Comparison of ENCODE assay signal across 19 cellular contexts in the genomic region with DNA sequence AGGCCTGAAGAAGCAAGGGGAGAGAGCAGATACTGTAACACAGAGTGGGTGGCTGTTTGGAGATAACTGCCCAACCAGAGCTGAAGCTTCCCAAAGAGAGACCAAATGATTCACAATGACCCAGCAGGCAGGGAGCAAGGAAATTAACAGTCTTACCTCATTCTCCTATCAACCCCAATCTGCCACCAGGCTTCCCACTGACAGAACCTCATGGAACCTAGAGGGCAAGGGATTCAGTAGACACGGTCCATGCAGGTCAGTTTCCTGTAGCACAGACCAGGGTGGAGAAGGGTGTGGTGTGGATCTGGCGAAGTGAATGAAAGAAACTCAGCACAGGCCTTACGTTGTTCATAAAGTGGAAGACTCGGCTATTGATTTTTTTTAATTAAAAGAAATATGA.
A peak's percentile ranks its signal among the peaks of the same experiment; 100 is the strongest.
DNase-seq lines count a peak whose midpoint lies in the region; ATAC-seq and TF ChIP-seq lines count a peak whose summit lies in the region.
"Had no signal": no experiment of that assay in that cellular context is flagged by ENCODE, and none has a peak within 500 bp of the region (broad histone marks: within the 10 kb centered on the region; RNA-seq: fewer than 3 reads in every experiment).

No MANE protein-coding gene starts in this region.

- no peaks in the 10 kb centered on the region for H3K27me3 Mint-ChIP-seq in endodermal cell (ENCODE audit: insufficient read depth)

- peak; percentile 4 for DNase-seq in ELF-1 (ENCODE audit: low read depth, low spot score)
- peak; percentile 14 for DNase-seq in NCI-H146 treated with DMSO at 0.1 percent for 48 hours (lab: John Stamatoyannopoulos, UW; ENCODE audit: unreplicated experiment)
- DNase-seq in endodermal cell, result peak; percentile 60
- no peak for DNase-seq in NCI-H1436 treated with DMSO at 0.1 percent for 48 hours (lab: John Stamatoyannopoulos, UW)
- no peak for DNase-seq in left lung
- DNase-seq in NCI-H69 (lab: John Stamatoyannopoulos, UW), result no peak
- DNase-seq: COR-L47, MV-4-11, NCI-H1436, NCI-H2107, NCI-H345, NCI-H748 treated with DMSO at 0.1 percent for 48 hours, SK-N-SH had no signal

- H3K4me3 ChIP-seq in endodermal cell (ENCODE audit: low read length), result no peak overlapping the region
- peak overlapping the region; percentile 21 to 58 (median 24) for H3K4me3 ChIP-seq in liver (ENCODE audit: low read depth in 1 of 3, low read length in 3 of 3)
- H3K4me3 ChIP-seq in left lung, result no peak overlapping the region
- H3K4me3 ChIP-seq: HAP-1 had no signal

- no peak overlapping the region for H3K4me3 Mint-ChIP-seq in endodermal cell
- H3K4me3 Mint-ChIP-seq: IgD-negative memory B cell had no signal

- peaks cover 5% of the 10 kb centered on the region for H3K9me3 Mint-ChIP-seq in endodermal cell

- ATAC-seq in left lung (no peak), HG03039 (IDR thresholded peaks at IDR 0.05; ENCODE audit: unreplicated experiment) (no peak)
- ATAC-seq: Right ventricle myocardium inferior had no signal

- H3K27ac Mint-ChIP-seq in endodermal cell, result no peak overlapping the region
- H3K27ac Mint-ChIP-seq: IgD-negative memory B cell had no signal

- H3K9ac ChIP-seq in endodermal cell (ENCODE audit: extremely low read depth, low read length, poor library complexity, severe bottlenecking), result no peak overlapping the region
- H3K9ac ChIP-seq in liver (ENCODE audit: low read depth in 1 of 2, low read length in 2 of 2), result peak overlapping the region; percentile 56 to 94
- H3K9ac ChIP-seq: SK-N-SH had no signal

- H3K27ac ChIP-seq in endodermal cell (ENCODE audit: low read depth, low read length) (no peak overlapping the region), liver (ENCODE audit: low read depth in 1 of 2, low read length in 2 of 2) (peak overlapping the region; percentile 33 to 80), left lung (no peak overlapping the region)
- H3K27ac ChIP-seq: C4-2B had no signal

- H3K36me3 ChIP-seq in endodermal cell (ENCODE audit: control insufficient read depth, insufficient read depth, low read length) (no peaks in the 10 kb centered on the region), liver (ENCODE audit: control insufficient read depth in 4 of 4, insufficient read depth in 3 of 4, low read depth in 1 of 4, low read length in 3 of 4) (no peaks in the 10 kb centered on the region), left lung (no peaks in the 10 kb centered on the region)
- H3K36me3 ChIP-seq: HAP-1 had no signal

- peak in 1 of 2 donors; percentile 63 for TF ChIP-seq RAD21 in liver (IDR thresholded peaks at IDR 0.05)

- no peaks in the 10 kb centered on the region for H3K36me3 Mint-ChIP-seq in endodermal cell (ENCODE audit: low read depth)
- H3K36me3 Mint-ChIP-seq: IgD-negative memory B cell had no signal

- no peaks in the 10 kb centered on the region for H3K4me1 ChIP-seq in endodermal cell (ENCODE audit: control insufficient read depth, insufficient read depth, low read length)
- H3K4me1 ChIP-seq in liver (ENCODE audit: control insufficient read depth in 4 of 4, insufficient read depth in 4 of 4, low read length in 3 of 4), result peaks cover 5 to 51% (median 33%) of the 10 kb centered on the region in 4 donors
- no peaks in the 10 kb centered on the region for H3K4me1 ChIP-seq in left lung
- H3K4me1 ChIP-seq: HAP-1 had no signal

- 90% methylated on average over 2 of the region's 4 CpGs; no CpG with 5 or more reads in 1 of the 2 experiments for WGBS in endodermal cell (ENCODE audit: insufficient coverage in 1 of 2, insufficient read length in 1 of 2), 2 experiments
- 43% methylated on average over 4 of the region's 4 CpGs for WGBS in liver

- TF ChIP-seq CTCF in endodermal cell (conservative IDR thresholded peaks at IDR 0.05) (no peak), liver (IDR thresholded peaks at IDR 0.05; ENCODE audit: low read depth, low read length, missing input control) (no peak), left lung (IDR thresholded peaks at IDR 0.05) (no peak)

- H3K9me3 ChIP-seq in endodermal cell (ENCODE audit: control insufficient read depth, low read length) (peaks cover 8% of the 10 kb centered on the region), liver (ENCODE audit: control insufficient read depth in 4 of 4, low read length in 3 of 4) (no peaks in the 10 kb centered on the region), left lung (no peaks in the 10 kb centered on the region)
- H3K9me3 ChIP-seq: SK-N-SH had no signal

- intact Hi-C loops in left lung (cut with DNase I), result no loop called here

- H3K27me3 ChIP-seq in endodermal cell (ENCODE audit: control insufficient read depth, insufficient read depth, low read length, poor library complexity, severe bottlenecking) (no peaks in the 10 kb centered on the region), liver (ENCODE audit: control insufficient read depth in 4 of 4, insufficient read depth in 4 of 4, low read length in 3 of 4) (no peaks in the 10 kb centered on the region), left lung (no peaks in the 10 kb centered on the region)

- H3K4me1 Mint-ChIP-seq in endodermal cell, result peaks cover 21% of the 10 kb centered on the region
- H3K4me1 Mint-ChIP-seq: IgD-negative memory B cell had no signal

TF ChIP-seq in liver, 16 proteins besides CTCF, POLR2A, EP300 and RAD21:
- peak; percentile 52 to 60 for TF ChIP-seq HNF4A (conservative IDR thresholded peaks at IDR 0.05)
- no peak for TF ChIP-seq GABPA (IDR thresholded peaks at IDR 0.05 in 1 of 2, conservative IDR thresholded peaks at IDR 0.05 in 1 of 2)
- TF ChIP-seq, protein P1, sequence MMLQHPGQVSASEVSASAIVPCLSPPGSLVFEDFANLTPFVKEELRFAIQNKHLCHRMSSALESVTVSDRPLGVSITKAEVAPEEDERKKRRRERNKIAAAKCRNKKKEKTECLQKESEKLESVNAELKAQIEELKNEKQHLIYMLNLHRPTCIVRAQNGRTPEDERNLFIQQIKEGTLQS (IDR thresholded peaks at IDR 0.05), result no peak
- no peak for TF ChIP-seq NR2F2 (IDR thresholded peaks at IDR 0.05)
- TF ChIP-seq EGR1 (IDR thresholded peaks at IDR 0.05; ENCODE audit: low read depth in 2 of 2), result no peak
- peak; percentile 68 for TF ChIP-seq REST (IDR thresholded peaks at IDR 0.05)
- peak; percentile 45 to 46 for TF ChIP-seq RXRA (IDR thresholded peaks at IDR 0.05)
- TF ChIP-seq, protein P2, sequence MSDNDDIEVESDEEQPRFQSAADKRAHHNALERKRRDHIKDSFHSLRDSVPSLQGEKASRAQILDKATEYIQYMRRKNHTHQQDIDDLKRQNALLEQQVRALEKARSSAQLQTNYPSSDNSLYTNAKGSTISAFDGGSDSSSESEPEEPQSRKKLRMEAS (IDR thresholded peaks at IDR 0.05), result no peak
- peak in 1 of 2 donors; percentile 23 for TF ChIP-seq JUND (IDR thresholded peaks at IDR 0.05)
- TF ChIP-seq SP1 (IDR thresholded peaks at IDR 0.05), result peak; percentile 61
- peak; percentile 63 for TF ChIP-seq YY1 (IDR thresholded peaks at IDR 0.05)
- TF ChIP-seq TAF1 (conservative IDR thresholded peaks at IDR 0.05), result peak; percentile 94
- TF ChIP-seq FOXA2 (IDR thresholded peaks at IDR 0.05), result no peak
TF ChIP-seq in liver: peak in this region for 7.

Comparison
In these comparisons a context has a peak if more than half of its experiments do, and no peak if none do; other contexts are left out.
1. DNase-seq: peak in ELF-1 (single experiment), NCI-H146 treated with DMSO at 0.1 percent for 48 hours (single experiment) and endodermal cell (single experiment); none in NCI-H1436 treated with DMSO at 0.1 percent for 48 hours (single experiment), left lung (0 of 2) and NCI-H69 (single experiment).
2. H3K27ac ChIP-seq: peak in liver (2 of 2); none in endodermal cell (single experiment) and left lung (0 of 2).
3. H3K4me3 ChIP-seq: peak in liver (3 of 3); none in endodermal cell (single experiment) and left lung (0 of 2).